Comparison of ENCODE assay signal across 9 cellular contexts in genomic region chr6:22149501-22150490, GRCh38.
A peak's percentile ranks its signal among the peaks of the same experiment; 100 is the strongest.
DNase-seq lines count a peak whose midpoint lies in the region; ATAC-seq and TF ChIP-seq lines count a peak whose summit lies in the region.
"Had no signal": no experiment of that assay in that cellular context is flagged by ENCODE, and none has a peak within 500 bp of the region (broad histone marks: within the 10 kb centered on the region; RNA-seq: fewer than 3 reads in every experiment).

No MANE protein-coding gene starts in this region.

- H3K27ac ChIP-seq in Peyer's patch: no peak overlapping the region

- H3K36me3 ChIP-seq in Peyer's patch: no peaks in the 10 kb centered on the region

- H3K4me3 ChIP-seq in Peyer's patch: no peak overlapping the region

- peaks cover 0 to 3% (median 0%) of the 10 kb centered on the region in 4 donors for H3K4me1 ChIP-seq in Peyer's patch

- no peaks in the 10 kb centered on the region for H3K9me3 ChIP-seq in Peyer's patch

- no peaks in the 10 kb centered on the region for H3K27me3 ChIP-seq in Peyer's patch

- no peak for TF ChIP-seq CTCF in Peyer's patch (IDR thresholded peaks at IDR 0.05)

- no peak for TF ChIP-seq POLR2A in Peyer's patch (IDR thresholded peaks at IDR 0.05)

- ATAC-seq in GM21786 (IDR thresholded peaks at IDR 0.05; ENCODE audit: unreplicated experiment) (no peak), GM21447 (IDR thresholded peaks at IDR 0.05; ENCODE audit: unreplicated experiment) (no peak), HG03095 (IDR thresholded peaks at IDR 0.05; ENCODE audit: unreplicated experiment) (no peak)

- DNase-seq in DMS53 (lab: John Stamatoyannopoulos, UW) (peak; percentile 82), NCI-H345 (lab: John Stamatoyannopoulos, UW) (peak; percentile 86), epidermal melanocyte (ENCODE audit: insufficient read length, low spot score) (peak; percentile 61), occipital lobe (lab: John Stamatoyannopoulos, UW) (peak; percentile 21), Peyer's patch (no peak)
- DNase-seq: effector CD8-positive, alpha-beta T cell had no signal

Comparison
In these comparisons a context has a peak if more than half of its experiments do, and no peak if none do; other contexts are left out.
1. DNase-seq: peak in DMS53 (single experiment), NCI-H345 (single experiment), epidermal melanocyte (single experiment) and occipital lobe (single experiment); none in Peyer's patch (0 of 3).